15 cellular contexts compared by ENCODE assay signal in genomic region chr6:107576852-107577251, GRCh38.
DNase-seq lines count a peak whose midpoint lies in the region; ATAC-seq and TF ChIP-seq lines count a peak whose summit lies in the region.
"Had no signal": no experiment of that assay in that cellular context is flagged by ENCODE, and none has a peak within 500 bp of the region (broad histone marks: within the 10 kb centered on the region; RNA-seq: fewer than 3 reads in every experiment).

No MANE protein-coding gene starts in this region.

- no peaks in the 10 kb centered on the region for H3K36me3 Mint-ChIP-seq in effector memory CD8-positive, alpha-beta T cell (ENCODE audit: insufficient read depth)
- H3K36me3 Mint-ChIP-seq: activated naive CD8-positive, alpha-beta T cell treated with anti-CD3 and anti-CD28 coated beads, Interleukin-2, amount 10 ng/mL, durations not matched to agents 7 days and 5 days had no signal

- H3K27me3 Mint-ChIP-seq in effector memory CD8-positive, alpha-beta T cell, result peaks cover 36 to 59% of the 10 kb centered on the region in 2 donors

- H3K4me3 ChIP-seq in AG04450 (ENCODE audit: low read depth, low read length), result no peak overlapping the region
- H3K4me3 ChIP-seq in GM23248, result no peak overlapping the region
- H3K4me3 ChIP-seq in foreskin fibroblast (ENCODE audit: low read depth in 1 of 2, low read length in 2 of 2), result no peak overlapping the region
- H3K4me3 ChIP-seq: right atrium auricular region, SJCRH30, stomach had no signal

- H3K79me2 ChIP-seq in GM23248 (ENCODE audit: insufficient read depth), result no peaks in the 10 kb centered on the region

- H3K36me3 ChIP-seq in GM23248 (ENCODE audit: low read depth), result no peaks in the 10 kb centered on the region
- H3K36me3 ChIP-seq: right atrium auricular region, SJCRH30 had no signal

- CTCF ChIA-PET in AG04450 (lab: Charles Lee), result no interaction called here

- 4 to 5% methylated on average over 3 of the region's 3 CpGs for WGBS in GM23248 (ENCODE audit: low coverage in 1 of 2, low lambda C conversion rate in 2 of 2, missing lambda C conversion rate in 2 of 2), 2 experiments

- H4K20me1 ChIP-seq in GM23248 (ENCODE audit: insufficient read depth), result no peaks in the 10 kb centered on the region

- TF ChIP-seq CTCF in AG04450 (IDR thresholded peaks at IDR 0.05; ENCODE audit: low read depth, low read length) (no peak), foreskin fibroblast (IDR thresholded peaks at IDR 0.05; ENCODE audit: low read depth, low read length) (no peak)

- DNase-seq in AG04450 (ENCODE audit: low read depth, low spot score) (peak; percentile 4), GM23248 (peak; percentile 90), amniotic epithelial cell (ENCODE audit: low read depth) (peak; percentile 31), foreskin fibroblast (peak; percentile 52 to 59), midbrain (lab: John Stamatoyannopoulos, UW) (no peak), UCSD-AML1 (lab: John Stamatoyannopoulos, UW; ENCODE audit: unreplicated experiment) (no peak)
- DNase-seq in effector memory CD8-positive, alpha-beta T cell, result no peak
- DNase-seq in activated CD4-positive, alpha-beta T cell treated with anti-CD3 and anti-CD28 coated beads, Interleukin-2, amount 50 U/mL, for 48 hours, result no peak
- DNase-seq: activated naive CD8-positive, alpha-beta T cell treated with anti-CD3 and anti-CD28 coated beads, Interleukin-2, amount 10 ng/mL, durations not matched to agents 7 days and 5 days; DND-41; kidney; NCI-H187; SJCRH30; stomach had no signal

- no peaks in the 10 kb centered on the region for H3K9me3 Mint-ChIP-seq in effector memory CD8-positive, alpha-beta T cell
- H3K9me3 Mint-ChIP-seq: activated naive CD8-positive, alpha-beta T cell treated with anti-CD3 and anti-CD28 coated beads, Interleukin-2, amount 10 ng/mL, durations not matched to agents 7 days and 5 days had no signal

- no peak overlapping the region for H3K4me2 ChIP-seq in GM23248 (ENCODE audit: unreplicated experiment)

- peaks cover 10% of the 10 kb centered on the region; the same call in 1 of the 2 replicates for H3K4me1 ChIP-seq in GM23248 (ENCODE audit: insufficient read depth)
- H3K4me1 ChIP-seq: right atrium auricular region, SJCRH30, stomach had no signal

- H3K4me3 Mint-ChIP-seq in effector memory CD8-positive, alpha-beta T cell, result no peak overlapping the region
- H3K4me3 Mint-ChIP-seq: activated naive CD8-positive, alpha-beta T cell treated with anti-CD3 and anti-CD28 coated beads, Interleukin-2, amount 10 ng/mL, durations not matched to agents 7 days and 5 days had no signal

- ATAC-seq in effector memory CD8-positive, alpha-beta T cell (replicated peaks), result no peak

- H3K4me1 Mint-ChIP-seq in effector memory CD8-positive, alpha-beta T cell (ENCODE audit: low read depth in 2 of 2), result no peaks in the 10 kb centered on the region

- POLR2A ChIA-PET in AG04450 (lab: Yijun Ruan, JAX), result no interaction called here

- H3K27me3 ChIP-seq in AG04450 (ENCODE audit: control insufficient read depth, insufficient read depth, low read length) (no peaks in the 10 kb centered on the region), GM23248 (replicated peaks; ENCODE audit: insufficient read depth) (no peaks in the 10 kb centered on the region)
- H3K27me3 ChIP-seq: right atrium auricular region, SJCRH30, stomach had no signal

- H3K27ac Mint-ChIP-seq in effector memory CD8-positive, alpha-beta T cell, result no peak overlapping the region
- H3K27ac Mint-ChIP-seq: activated naive CD8-positive, alpha-beta T cell treated with anti-CD3 and anti-CD28 coated beads, Interleukin-2, amount 10 ng/mL, durations not matched to agents 7 days and 5 days had no signal

- H3K9ac ChIP-seq in GM23248, result no peak overlapping the region

- no peak overlapping the region for H3K27ac ChIP-seq in AG04450 (ENCODE audit: low read depth, low read length)
- H3K27ac ChIP-seq in GM23248, result peak overlapping the region; percentile 9; the same call in 1 of the 2 replicates
- H3K27ac ChIP-seq: right atrium auricular region, SJCRH30, stomach had no signal

- H2AFZ ChIP-seq in GM23248, result no peak overlapping the region

- in situ Hi-C loops in GM23248 (cut with MboI), result no loop called here

- H3K9me3 ChIP-seq in AG04450 (ENCODE audit: control insufficient read depth, insufficient read depth, low read length) (no peaks in the 10 kb centered on the region), GM23248 (ENCODE audit: low read depth) (no peaks in the 10 kb centered on the region)
- H3K9me3 ChIP-seq: right atrium auricular region, SJCRH30, stomach had no signal

- H3K9me2 ChIP-seq in GM23248 (ENCODE audit: insufficient read depth), result no peaks in the 10 kb centered on the region

- H3F3A ChIP-seq in GM23248 (ENCODE audit: insufficient read depth), result peaks cover 5% of the 10 kb centered on the region; the same call in 1 of the 2 replicates

Comparison
In these comparisons a context has a peak if more than half of its experiments do, and no peak if none do; other contexts are left out.
1. DNase-seq: peak in AG04450 (single experiment), GM23248 (single experiment), amniotic epithelial cell (single experiment) and foreskin fibroblast (2 of 2); none in midbrain (single experiment), UCSD-AML1 (single experiment), effector memory CD8-positive, alpha-beta T cell (0 of 3) and activated CD4-positive, alpha-beta T cell treated with anti-CD3 and anti-CD28 coated beads, Interleukin-2, amount 50 U/mL, for 48 hours (0 of 2).